ENCODE assay signal across 9 cellular contexts in the genomic region with DNA sequence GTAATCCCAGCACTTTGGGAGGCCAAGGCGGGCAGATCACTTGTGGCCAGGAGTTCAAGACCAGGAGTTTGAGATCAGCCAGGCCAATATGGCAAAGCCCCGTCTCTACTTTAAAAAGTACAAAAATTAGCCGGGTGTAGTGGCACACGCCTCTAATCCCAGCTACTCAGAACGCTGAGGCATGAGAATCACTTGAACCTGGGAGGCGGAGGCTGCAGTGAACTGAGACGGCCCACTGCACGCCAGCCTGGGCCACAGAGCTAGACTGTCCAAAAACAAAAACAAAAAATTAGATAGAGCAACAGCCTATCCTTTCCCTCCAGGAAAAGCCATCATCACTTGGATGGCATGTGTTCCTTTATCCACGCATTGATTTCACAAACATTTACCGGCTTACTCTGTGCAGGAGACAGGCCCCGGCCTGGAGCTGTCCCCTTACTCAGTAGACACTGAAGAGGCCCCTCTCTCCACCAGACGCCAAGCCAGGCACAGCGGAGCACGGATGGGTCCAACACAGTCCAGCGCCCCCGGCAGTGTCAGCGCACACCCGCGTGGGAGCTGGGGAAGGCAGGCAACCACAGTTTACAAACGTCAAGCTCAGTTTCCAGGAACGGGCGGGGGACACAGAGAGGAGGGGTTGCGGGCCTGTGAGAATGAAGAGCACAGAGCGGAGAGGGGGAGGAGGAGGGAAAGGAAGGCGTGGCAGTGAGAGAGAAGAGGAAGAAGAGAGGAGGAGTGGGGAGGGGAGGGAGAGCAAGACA. TPM values are rescaled to one million over a fixed set of nuclear protein-coding genes. Genes with fewer than 3 reads are reported as not detected.
A peak's percentile ranks its signal among the peaks of the same experiment; 100 is the strongest.
DNase-seq lines count a peak whose midpoint lies in the region; ATAC-seq and TF ChIP-seq lines count a peak whose summit lies in the region.
"Had no signal": no experiment of that assay in that cellular context is flagged by ENCODE, and none has a peak within 500 bp of the region (broad histone marks: within the 10 kb centered on the region; RNA-seq: fewer than 3 reads in every experiment).

No MANE protein-coding gene starts in this region.

- peaks cover 33% of the 10 kb centered on the region for H3K27me3 ChIP-seq in cardiac muscle cell

- H3K27ac ChIP-seq in KOPT-K1 (ENCODE audit: low read depth, low read length, poor library complexity, severe bottlenecking) (peak overlapping the region; percentile 20), cardiac muscle cell (no peak overlapping the region)

- H3K4me1 ChIP-seq in cardiac muscle cell (ENCODE audit: low read depth): no peaks in the 10 kb centered on the region

- in situ Hi-C loops in G401 (cut with HindIII; ENCODE audit: low sequenced_read_pairs): no loop called here
- in situ Hi-C loops in GM13976 (cut with MboI; ENCODE audit: low sequenced_read_pairs, unreplicated experiment): no loop called here

- no peak for ATAC-seq in GM21529 (IDR thresholded peaks at IDR 0.05; ENCODE audit: unreplicated experiment)

- peaks cover 8% of the 10 kb centered on the region for H3K9me3 ChIP-seq in KOPT-K1 (ENCODE audit: insufficient read depth, low read length, poor library complexity, severe bottlenecking)
- no peaks in the 10 kb centered on the region for H3K9me3 ChIP-seq in cardiac muscle cell (ENCODE audit: low read depth)

- H3K4me3 ChIP-seq in cardiac muscle cell: no peak overlapping the region

- DNase-seq in activated CD8-positive, alpha-beta memory T cell treated with anti-CD3 and anti-CD28 coated beads for 1 hour (ENCODE audit: extremely low read depth in 1 of 2, low read depth in 1 of 2): peak; percentile 33 to 35
- DNase-seq in cardiac muscle cell (ENCODE audit: low read depth in 1 of 2, low spot score in 1 of 2) (peak; percentile 41 to 52), HPDE6-E6E7 (ENCODE audit: extremely low spot score) (no peak), G401 (ENCODE audit: low spot score) (no peak), GM13976 (ENCODE audit: low spot score) (no peak)
- DNase-seq in stimulated activated CD4-positive, alpha-beta T cell treated with anti-CD3 and anti-CD28 coated beads, Interleukin-12 subunit alpha, Interleukin-12 subunit beta, amount 100 ng/mL, for 24 hours (ENCODE audit: low read depth in 2 of 2): peak; percentile 9 to 57

- no peaks in the 10 kb centered on the region for H3K36me3 ChIP-seq in KOPT-K1 (ENCODE audit: insufficient read depth, low read length)
- H3K36me3 ChIP-seq in cardiac muscle cell: no peaks in the 10 kb centered on the region

- TF ChIP-seq CTCF in cardiac muscle cell (IDR thresholded peaks at IDR 0.05; ENCODE audit: low read depth, low read length) (no peak), GM13976 (IDR thresholded peaks at IDR 0.05; ENCODE audit: borderline replicate concordance, control extremely low read depth, extremely low read depth, insufficient read depth, missing control alignments) (no peak)

RNA-seq across cellular contexts. Expression of a gene that starts 3.1 kb away (rescaled TPM):
- 0.83 and 0.95 TPM in 2 replicates for total RNA-seq in cardiac muscle cell
- 0.21 TPM in 1 of 2 replicates, not detected in the other for polyA plus RNA-seq in cardiac muscle cell
- not detected in 2 replicates for total RNA-seq in G401 (2014; rRNA removed; shearing (Covaris generic))

RNA-seq across cellular contexts. Expression of a gene that starts 26.4 kb away (rescaled TPM):
- total RNA-seq in cardiac muscle cell: 0.06 TPM in 1 of 2 replicates, not detected in the other
- polyA plus RNA-seq in cardiac muscle cell: 0.02 TPM in 1 of 2 replicates, not detected in the other
- total RNA-seq in G401 (2014; rRNA removed; shearing (Covaris generic)): 0.14 and 0.55 TPM in 2 replicates

RNA-seq across cellular contexts. Expression of a gene that starts 44.8 kb away (rescaled TPM):
- total RNA-seq in cardiac muscle cell: 0.36 and 0.56 TPM in 2 replicates
- 0.88 and 1.3 TPM in 2 replicates for polyA plus RNA-seq in cardiac muscle cell
- not detected in 2 replicates for total RNA-seq in G401 (2014; rRNA removed; shearing (Covaris generic))
- total RNA-seq: lung microvascular endothelial cell had no signal

Comparison
In these comparisons a context has a peak if more than half of its experiments do, and no peak if none do; other contexts are left out.
1. DNase-seq: peak in activated CD8-positive, alpha-beta memory T cell treated with anti-CD3 and anti-CD28 coated beads for 1 hour (2 of 2), cardiac muscle cell (2 of 2) and stimulated activated CD4-positive, alpha-beta T cell treated with anti-CD3 and anti-CD28 coated beads, Interleukin-12 subunit alpha, Interleukin-12 subunit beta, amount 100 ng/mL, for 24 hours (2 of 2); none in HPDE6-E6E7 (single experiment), G401 (single experiment) and GM13976 (single experiment).